Comparison of ENCODE assay signal across 19 cellular contexts in genomic region chr15:66408254-66408653, GRCh38.
"Had no signal": no experiment of that assay in that cellular context is flagged by ENCODE, and none has a peak within 500 bp of the region (broad histone marks: within the 10 kb centered on the region; RNA-seq: fewer than 3 reads in every experiment).

No MANE protein-coding gene starts in this region.

- H3K27me3 Mint-ChIP-seq: activated naive CD8-positive, alpha-beta T cell treated with anti-CD3 and anti-CD28 coated beads, Interleukin-2, amount 10 ng/mL, durations not matched to agents 7 days and 5 days; activated T-cell treated with anti-CD3 and anti-CD28 coated beads, Interleukin-2, amount 50 U/mL, for 24 hours; brain had no signal

- H3K9me3 Mint-ChIP-seq: activated naive CD8-positive, alpha-beta T cell treated with anti-CD3 and anti-CD28 coated beads, Interleukin-2, amount 10 ng/mL, durations not matched to agents 7 days and 5 days; activated T-cell treated with anti-CD3 and anti-CD28 coated beads, Interleukin-2, amount 50 U/mL, for 24 hours; brain had no signal

- H3K27ac ChIP-seq: coronary artery, epithelial cell of prostate, heart right ventricle, lower lobe of right lung, ovary, right lobe of liver, thyroid gland had no signal

- DNase-seq: activated CD4-positive, alpha-beta T cell treated with anti-CD3 and anti-CD28 coated beads for 1 hour; activated CD4-positive, alpha-beta T cell treated with anti-CD3 and anti-CD28 coated beads, Interleukin-2, amount 50 U/mL, for 4 hours; activated effector memory CD4-positive, alpha-beta T cell treated with anti-CD3 and anti-CD28 coated beads, Interleukin-2, amount 50 U/mL, for 16 hours; activated naive CD8-positive, alpha-beta T cell treated with anti-CD3 and anti-CD28 coated beads, Interleukin-2, amount 10 ng/mL, durations not matched to agents 7 days and 5 days; activated T-cell treated with anti-CD3 and anti-CD28 coated beads, Interleukin-2, amount 50 U/mL, for 24 hours; central memory CD4-positive, alpha-beta T cell; effector memory CD4-positive, alpha-beta T cell; heart right ventricle; ovary; right lobe of liver; SW 1271; T-helper 9 cell; thyroid gland had no signal

- H3K4me2 ChIP-seq: smooth muscle cell had no signal

- H3K4me3 ChIP-seq: coronary artery, heart right ventricle, lower lobe of right lung, ovary, right lobe of liver, smooth muscle cell, thyroid gland had no signal

- H3K36me3 ChIP-seq: heart right ventricle, lower lobe of right lung, ovary, right lobe of liver, thyroid gland had no signal

- H3K4me3 Mint-ChIP-seq: activated naive CD8-positive, alpha-beta T cell treated with anti-CD3 and anti-CD28 coated beads, Interleukin-2, amount 10 ng/mL, durations not matched to agents 7 days and 5 days; activated T-cell treated with anti-CD3 and anti-CD28 coated beads, Interleukin-2, amount 50 U/mL, for 24 hours; brain had no signal

- FAIRE-seq: frontal cortex had no signal

- H3K27me3 ChIP-seq: heart right ventricle, ovary, right lobe of liver, thyroid gland had no signal

- H3K27ac Mint-ChIP-seq: activated T-cell treated with anti-CD3 and anti-CD28 coated beads, Interleukin-2, amount 50 U/mL, for 24 hours had no signal

- H3K9me3 ChIP-seq: heart right ventricle, lower lobe of right lung, ovary, right lobe of liver, thyroid gland had no signal
